In genomic region chr13:42547615-42548014, GRCh38 we compare ENCODE assay signal across 20 cellular contexts. TPM values are rescaled to one million over a fixed set of nuclear protein-coding genes. Genes with fewer than 3 reads are reported as not detected.
DNase-seq lines count a peak whose midpoint lies in the region; ATAC-seq lines count a peak whose summit lies in the region.
"Had no signal": no experiment of that assay in that cellular context is flagged by ENCODE, and none has a peak within 500 bp of the region (broad histone marks: within the 10 kb centered on the region; RNA-seq: fewer than 3 reads in every experiment).

No MANE protein-coding gene starts in this region.

- no peak overlapping the region for H3K4me3 Mint-ChIP-seq in activated CD4-positive, alpha-beta memory T cell treated with anti-CD3 and anti-CD28 coated beads for 36 hours
- H3K4me3 Mint-ChIP-seq in activated CD4-positive, alpha-beta memory T cell treated with anti-CD3 and anti-CD28 coated beads, Interleukin-2, amount 10 ng/mL, durations not matched to agents 7 days and 5 days, result no peak overlapping the region
- peak overlapping the region in 1 of 5 donors; percentile 30 for H3K4me3 Mint-ChIP-seq in immature natural killer cell
- H3K4me3 Mint-ChIP-seq in stimulated activated naive CD8-positive, alpha-beta T cell treated with anti-CD3 and anti-CD28 coated beads, Interleukin-15, amount 100 ng/mL, for 72 hours, result no peak overlapping the region
- H3K4me3 Mint-ChIP-seq: CD8-positive, alpha-beta T cell had no signal

- no peaks in the 10 kb centered on the region for H3K9me3 Mint-ChIP-seq in activated CD4-positive, alpha-beta memory T cell treated with anti-CD3 and anti-CD28 coated beads for 36 hours
- H3K9me3 Mint-ChIP-seq in activated CD4-positive, alpha-beta memory T cell treated with anti-CD3 and anti-CD28 coated beads, Interleukin-2, amount 10 ng/mL, durations not matched to agents 7 days and 5 days, result no peaks in the 10 kb centered on the region
- no peaks in the 10 kb centered on the region for H3K9me3 Mint-ChIP-seq in immature natural killer cell
- no peaks in the 10 kb centered on the region for H3K9me3 Mint-ChIP-seq in stimulated activated naive CD8-positive, alpha-beta T cell treated with anti-CD3 and anti-CD28 coated beads, Interleukin-15, amount 100 ng/mL, for 72 hours
- H3K9me3 Mint-ChIP-seq: CD8-positive, alpha-beta T cell had no signal

- intact Hi-C loops in activated CD4-positive, alpha-beta memory T cell treated with anti-CD3 and anti-CD28 coated beads for 36 hours (cut with micrococcal nuclease), result loop anchor here (2.0 kb wide), 2 partner anchors 15 to 51 kb away; no protein-coding TSS in a partner anchor

- DNase-seq in activated CD4-positive, alpha-beta memory T cell treated with anti-CD3 and anti-CD28 coated beads for 36 hours, result peak; percentile 37
- DNase-seq in activated CD4-positive, alpha-beta memory T cell treated with anti-CD3 and anti-CD28 coated beads, Interleukin-2, amount 10 ng/mL, durations not matched to agents 7 days and 5 days, result no peak
- DNase-seq in stimulated activated CD4-positive, alpha-beta T cell treated with anti-CD3 and anti-CD28 coated beads, Interleukin-1b, Interleukin-23, amount 100 ng/mL, for 48 hours, result peak; percentile 30
- DNase-seq in stimulated activated CD4-positive, alpha-beta T cell treated with anti-CD3 and anti-CD28 coated beads, Interleukin-4, amount 100 ng/mL, for 24 hours, result no peak
- DNase-seq in immature natural killer cell (no peak), iPS-NIHi7 (ENCODE audit: extremely low spot score) (no peak)
- no peak for DNase-seq in stimulated activated naive CD8-positive, alpha-beta T cell treated with anti-CD3 and anti-CD28 coated beads, Interleukin-15, amount 100 ng/mL, for 72 hours
- DNase-seq: Calu3; CD8-positive, alpha-beta T cell; GF-D8; GOT3; NCI-H1092 treated with DMSO at 0.1 percent for 48 hours; NCI-H2081; NCI-H748 treated with DMSO at 0.1 percent for 48 hours; NK-92 treated with Interleukin-12 subunit alpha and Interleukin-12 subunit beta, amount 100 ng/mL, for 24 hours had no signal

- CTCF ChIA-PET in activated CD4-positive, alpha-beta memory T cell treated with anti-CD3 and anti-CD28 coated beads for 36 hours (lab: Charles Lee), result no interaction called here
- CTCF ChIA-PET in activated CD4-positive, alpha-beta memory T cell treated with anti-CD3 and anti-CD28 coated beads, Interleukin-2, amount 10 ng/mL, durations not matched to agents 7 days and 5 days (lab: Charles Lee), result no interaction called here

- H3K36me3 Mint-ChIP-seq in activated CD4-positive, alpha-beta memory T cell treated with anti-CD3 and anti-CD28 coated beads for 36 hours, result no peaks in the 10 kb centered on the region
- H3K36me3 Mint-ChIP-seq in activated CD4-positive, alpha-beta memory T cell treated with anti-CD3 and anti-CD28 coated beads, Interleukin-2, amount 10 ng/mL, durations not matched to agents 7 days and 5 days (ENCODE audit: low read depth), result peaks cover 4% of the 10 kb centered on the region
- H3K36me3 Mint-ChIP-seq in immature natural killer cell, result peaks cover 0 to 5% (median 0%) of the 10 kb centered on the region in 3 donors
- H3K36me3 Mint-ChIP-seq: CD8-positive, alpha-beta T cell had no signal

- POLR2A ChIA-PET in activated CD4-positive, alpha-beta memory T cell treated with anti-CD3 and anti-CD28 coated beads for 36 hours (lab: Charles Lee), result interaction anchor here (1.1 to 1.3 kb wide), 2 partner anchors 15 to 51 kb away, joined by 3 to 5 read pairs; no protein-coding TSS in a partner anchor
- POLR2A ChIA-PET in activated CD4-positive, alpha-beta memory T cell treated with anti-CD3 and anti-CD28 coated beads, Interleukin-2, amount 10 ng/mL, durations not matched to agents 7 days and 5 days (lab: Charles Lee), result no interaction called here

- no peak overlapping the region for H3K27ac Mint-ChIP-seq in activated CD4-positive, alpha-beta memory T cell treated with anti-CD3 and anti-CD28 coated beads for 36 hours
- no peak overlapping the region for H3K27ac Mint-ChIP-seq in activated CD4-positive, alpha-beta memory T cell treated with anti-CD3 and anti-CD28 coated beads, Interleukin-2, amount 10 ng/mL, durations not matched to agents 7 days and 5 days
- peak overlapping the region; percentile 2 to 97 (median 92) for H3K27ac Mint-ChIP-seq in immature natural killer cell
- peak overlapping the region in 1 of 2 donors; percentile 27 for H3K27ac Mint-ChIP-seq in stimulated activated naive CD8-positive, alpha-beta T cell treated with anti-CD3 and anti-CD28 coated beads, Interleukin-15, amount 100 ng/mL, for 72 hours
- H3K27ac Mint-ChIP-seq: CD8-positive, alpha-beta T cell had no signal

- H3K27me3 Mint-ChIP-seq in activated CD4-positive, alpha-beta memory T cell treated with anti-CD3 and anti-CD28 coated beads for 36 hours, result peaks cover 2% of the 10 kb centered on the region
- H3K27me3 Mint-ChIP-seq in activated CD4-positive, alpha-beta memory T cell treated with anti-CD3 and anti-CD28 coated beads, Interleukin-2, amount 10 ng/mL, durations not matched to agents 7 days and 5 days, result no peaks in the 10 kb centered on the region
- H3K27me3 Mint-ChIP-seq in immature natural killer cell (ENCODE audit: low read depth in 3 of 3), result peaks cover 3 to 12% (median 5%) of the 10 kb centered on the region in 3 donors
- H3K27me3 Mint-ChIP-seq in stimulated activated naive CD8-positive, alpha-beta T cell treated with anti-CD3 and anti-CD28 coated beads, Interleukin-15, amount 100 ng/mL, for 72 hours, result peaks cover 14% of the 10 kb centered on the region

- peaks cover 22% of the 10 kb centered on the region for H3K4me1 Mint-ChIP-seq in activated CD4-positive, alpha-beta memory T cell treated with anti-CD3 and anti-CD28 coated beads for 36 hours (ENCODE audit: low read depth)
- peaks cover 24% of the 10 kb centered on the region for H3K4me1 Mint-ChIP-seq in activated CD4-positive, alpha-beta memory T cell treated with anti-CD3 and anti-CD28 coated beads, Interleukin-2, amount 10 ng/mL, durations not matched to agents 7 days and 5 days
- peaks cover 45 to 63% of the 10 kb centered on the region in 2 donors for H3K4me1 Mint-ChIP-seq in immature natural killer cell
- peaks cover 17% of the 10 kb centered on the region for H3K4me1 Mint-ChIP-seq in stimulated activated naive CD8-positive, alpha-beta T cell treated with anti-CD3 and anti-CD28 coated beads, Interleukin-15, amount 100 ng/mL, for 72 hours

- peak; percentile 44 for ATAC-seq in stimulated activated naive CD8-positive, alpha-beta T cell treated with anti-CD3 and anti-CD28 coated beads, Interleukin-15, amount 100 ng/mL, for 72 hours
- no peak for ATAC-seq in HG02610 (IDR thresholded peaks at IDR 0.05; ENCODE audit: unreplicated experiment)
- ATAC-seq: CD8-positive, alpha-beta T cell; HCT116; Right ventricle myocardium inferior had no signal

RNA-seq across cellular contexts. Expression of gene TNFSF11, which starts 26.3 kb away (rescaled TPM):
- total RNA-seq in activated CD4-positive, alpha-beta memory T cell treated with anti-CD3 and anti-CD28 coated beads for 36 hours, result 1 to 10 TPM; 3.7 to 4.5 TPM
- total RNA-seq in activated CD4-positive, alpha-beta memory T cell treated with anti-CD3 and anti-CD28 coated beads, Interleukin-2, amount 10 ng/mL, durations not matched to agents 7 days and 5 days, result 1 to 10 TPM; 7.5 to 7.6 TPM
- 1 to 10 TPM; 2.6 to 3.7 (median 2.7) TPM for polyA plus RNA-seq in immature natural killer cell
- total RNA-seq: CD8-positive, alpha-beta T cell; LHCN-M2; NCI-H460; Right ventricle myocardium inferior had no signal

Comparison
In these comparisons a context has a peak if more than half of its experiments do, and no peak if none do; other contexts are left out.
1. DNase-seq: peak in activated CD4-positive, alpha-beta memory T cell treated with anti-CD3 and anti-CD28 coated beads for 36 hours (single experiment) and stimulated activated CD4-positive, alpha-beta T cell treated with anti-CD3 and anti-CD28 coated beads, Interleukin-1b, Interleukin-23, amount 100 ng/mL, for 48 hours (single experiment); none in activated CD4-positive, alpha-beta memory T cell treated with anti-CD3 and anti-CD28 coated beads, Interleukin-2, amount 10 ng/mL, durations not matched to agents 7 days and 5 days (single experiment), stimulated activated CD4-positive, alpha-beta T cell treated with anti-CD3 and anti-CD28 coated beads, Interleukin-4, amount 100 ng/mL, for 24 hours (single experiment), immature natural killer cell (0 of 3), stimulated activated naive CD8-positive, alpha-beta T cell treated with anti-CD3 and anti-CD28 coated beads, Interleukin-15, amount 100 ng/mL, for 72 hours (0 of 2) and iPS-NIHi7 (single experiment).
2. H3K27ac Mint-ChIP-seq: peak in immature natural killer cell (6 of 6); none in activated CD4-positive, alpha-beta memory T cell treated with anti-CD3 and anti-CD28 coated beads for 36 hours (single experiment) and activated CD4-positive, alpha-beta memory T cell treated with anti-CD3 and anti-CD28 coated beads, Interleukin-2, amount 10 ng/mL, durations not matched to agents 7 days and 5 days (single experiment).